In genomic region chr22:28442951-28443876, GRCh38 we compare ENCODE assay signal across 8 cellular contexts.
DNase-seq lines count a peak whose midpoint lies in the region; ATAC-seq and TF ChIP-seq lines count a peak whose summit lies in the region.

No MANE protein-coding gene starts in this region.

- H3K4me1 ChIP-seq in lower lobe of right lung = peaks cover 13% of the 10 kb centered on the region

- no peaks in the 10 kb centered on the region for H3K27me3 ChIP-seq in lower lobe of right lung (ENCODE audit: low read depth)

- intact Hi-C loops in lower lobe of right lung (cut with DNase I) = no loop called here

- H3K4me3 ChIP-seq in lower lobe of right lung = peak overlapping the region; percentile 64

- ATAC-seq in lower lobe of right lung (peak; percentile 85 to 87), GM19467 (IDR thresholded peaks at IDR 0.05; ENCODE audit: unreplicated experiment) (no peak)
- ATAC-seq in stimulated activated naive CD8-positive, alpha-beta T cell treated with anti-CD3 and anti-CD28 coated beads, Interleukin-15, Interleukin-2, amounts not matched to agents 100 U/mL and 50 U/mL, for 24 hours = no peak

- DNase-seq in AG20443 (ENCODE audit: low spot score) = peak; percentile 84
- DNase-seq in HuH-7 (ENCODE audit: low spot score) = peak; percentile 46
- DNase-seq in activated CD4-positive, alpha-beta T cell treated with anti-CD3 and anti-CD28 coated beads, Interleukin-2, amount 50 U/mL, for 48 hours = peak; percentile 5 to 17
- no peak for DNase-seq in epithelial cell of prostate (ENCODE audit: low read depth, low spot score)
- DNase-seq in lower lobe of right lung = peak; percentile 63
- DNase-seq in stimulated activated naive CD8-positive, alpha-beta T cell treated with anti-CD3 and anti-CD28 coated beads, Interleukin-15, Interleukin-2, amounts not matched to agents 100 U/mL and 50 U/mL, for 24 hours = peak; percentile 12
- no peak for DNase-seq in SW 1271 (lab: John Stamatoyannopoulos, UW)

- TF ChIP-seq CTCF in lower lobe of right lung (IDR thresholded peaks at IDR 0.05) = no peak

- no peaks in the 10 kb centered on the region for H3K9me3 ChIP-seq in lower lobe of right lung

- H3K27ac ChIP-seq in epithelial cell of prostate (peak overlapping the region; percentile 76), lower lobe of right lung (peak overlapping the region; percentile 82)

- H3K36me3 ChIP-seq in lower lobe of right lung = no peaks in the 10 kb centered on the region

Comparison
In these comparisons a context has a peak if more than half of its experiments do, and no peak if none do; other contexts are left out.
1. DNase-seq: peak in AG20443 (single experiment), HuH-7 (single experiment), activated CD4-positive, alpha-beta T cell treated with anti-CD3 and anti-CD28 coated beads, Interleukin-2, amount 50 U/mL, for 48 hours (2 of 2), lower lobe of right lung (single experiment) and stimulated activated naive CD8-positive, alpha-beta T cell treated with anti-CD3 and anti-CD28 coated beads, Interleukin-15, Interleukin-2, amounts not matched to agents 100 U/mL and 50 U/mL, for 24 hours (single experiment); none in epithelial cell of prostate (single experiment) and SW 1271 (0 of 2).
2. ATAC-seq: peak in lower lobe of right lung (2 of 2); none in stimulated activated naive CD8-positive, alpha-beta T cell treated with anti-CD3 and anti-CD28 coated beads, Interleukin-15, Interleukin-2, amounts not matched to agents 100 U/mL and 50 U/mL, for 24 hours (single experiment) and GM19467 (single experiment).